In the genomic region with DNA sequence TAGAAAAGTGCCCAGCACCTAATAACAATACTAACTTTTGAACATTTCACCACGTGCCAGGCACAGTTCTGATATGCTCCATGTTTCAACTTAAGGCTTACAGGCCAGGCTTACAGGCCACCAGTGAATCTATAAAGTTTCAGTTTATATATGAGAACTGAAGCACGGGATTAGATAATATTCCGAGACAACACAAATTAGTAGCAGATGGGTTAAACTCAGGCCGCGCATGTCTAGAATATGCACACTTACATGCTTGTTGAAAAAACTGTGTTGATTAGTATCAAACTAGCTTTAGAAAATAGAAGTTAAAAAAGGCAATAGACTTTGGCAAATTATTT, we compare ENCODE assay signal across 8 cellular contexts.
A peak's percentile ranks its signal among the peaks of the same experiment; 100 is the strongest.
DNase-seq lines count a peak whose midpoint lies in the region; ATAC-seq, FAIRE-seq and TF ChIP-seq lines count a peak whose summit lies in the region.

No MANE protein-coding gene starts in this region.

- no peak for TF ChIP-seq CTCF in GM12878 (IDR thresholded peaks at IDR 0.05 in 2 of 3, conservative IDR thresholded peaks at IDR 0.05 in 1 of 3; ENCODE audit: control insufficient read depth in 2 of 3, extremely low read depth in 1 of 3, insufficient read depth in 1 of 3, low read depth in 3 of 3, low read length in 3 of 3)
- TF ChIP-seq CTCF in vagina (IDR thresholded peaks at IDR 0.05) = no peak

- H3K27ac Mint-ChIP-seq in stimulated activated naive CD8-positive, alpha-beta T cell treated with anti-CD3 and anti-CD28 coated beads, Interleukin-15, Interleukin-2, amounts not matched to agents 100 ng/mL and 50 ng/mL, for 24 hours = peak overlapping the region; percentile 74

- H3K9ac ChIP-seq in GM12878 (ENCODE audit: control insufficient read depth, insufficient read depth, low read length) (no peak overlapping the region), mesenchymal stem cell (ENCODE audit: low read length) (peak overlapping the region; percentile 85)

- H4K8ac ChIP-seq in mesenchymal stem cell (ENCODE audit: low read length) = no peak overlapping the region

- H3K14ac ChIP-seq in mesenchymal stem cell (ENCODE audit: low read length in 2 of 2) = no peak overlapping the region

- H3K27ac ChIP-seq in GM12878 (ENCODE audit: control insufficient read depth, insufficient read depth) = no peak overlapping the region
- no peak overlapping the region for H3K27ac ChIP-seq in mesenchymal stem cell (ENCODE audit: low read length, poor library complexity, severe bottlenecking)
- peak overlapping the region; percentile 72 for H3K27ac ChIP-seq in vagina

- intact Hi-C loops in GM12878 (cut with micrococcal nuclease; ENCODE audit: unreplicated experiment) (no loop called here), vagina (cut with DNase I) (no loop called here)

- no peak overlapping the region for H2AK5ac ChIP-seq in mesenchymal stem cell (ENCODE audit: low read length, severe bottlenecking)

- H3K9me3 Mint-ChIP-seq in stimulated activated naive CD8-positive, alpha-beta T cell treated with anti-CD3 and anti-CD28 coated beads, Interleukin-15, Interleukin-2, amounts not matched to agents 100 ng/mL and 50 ng/mL, for 24 hours = no peaks in the 10 kb centered on the region

- H3K4me3 ChIP-seq in GM12878 (peak overlapping the region; percentile 43), mesenchymal stem cell (ENCODE audit: insufficient read depth in 1 of 2, low read depth in 1 of 2, low read length in 2 of 2) (peak overlapping the region in 1 of 2 experiments; percentile 87), vagina (peak overlapping the region in 1 of 2 donors; percentile 84)

- H4K20me1 ChIP-seq in GM12878 (ENCODE audit: control insufficient read depth, insufficient read depth) = no peaks in the 10 kb centered on the region

- H2BK5ac ChIP-seq in mesenchymal stem cell (ENCODE audit: low read depth, low read length, poor library complexity, severe bottlenecking) = no peak overlapping the region

- TF ChIP-seq RAD21 in GM12878 (IDR thresholded peaks at IDR 0.05; ENCODE audit: insufficient read depth, low read depth, low read length) = no peak

- no TSS peak for BruUV-seq in GM12878 (replicated peaks; lab: Mats Ljungman, UMichigan)

- in situ Hi-C loops in GM12878 (cut with MboI) = no loop called here

- FAIRE-seq in GM12878 (lab: Jason Lieb, UNC) = no peak

- no peak overlapping the region for H2BK120ac ChIP-seq in mesenchymal stem cell (ENCODE audit: low read depth, low read length)

- H3K27me3 ChIP-seq in GM12878 (replicated peaks in 1 of 2; ENCODE audit: control insufficient read depth in 2 of 2, insufficient read depth in 2 of 2, low read length in 1 of 2) = no peaks in the 10 kb centered on the region
- no peaks in the 10 kb centered on the region for H3K27me3 ChIP-seq in mesenchymal stem cell (ENCODE audit: control insufficient read depth in 1 of 2, insufficient read depth in 1 of 2, low read length in 2 of 2)
- H3K27me3 ChIP-seq in vagina = no peaks in the 10 kb centered on the region

- POLR2A ChIA-PET in GM12878 (lab: Charles Lee) = no interaction called here

- TF ChIP-seq POLR2A in GM12878 (IDR thresholded peaks at IDR 0.05; ENCODE audit: low read depth, low read length) (no peak), vagina (IDR thresholded peaks at IDR 0.05) (no peak)

- H3K36me3 Mint-ChIP-seq in stimulated activated naive CD8-positive, alpha-beta T cell treated with anti-CD3 and anti-CD28 coated beads, Interleukin-15, Interleukin-2, amounts not matched to agents 100 ng/mL and 50 ng/mL, for 24 hours (ENCODE audit: low read depth) = peaks cover 8% of the 10 kb centered on the region

- H3K79me2 ChIP-seq in GM12878 (ENCODE audit: control insufficient read depth, insufficient read depth, low read length) = peaks cover 2% of the 10 kb centered on the region

- H3K4ac ChIP-seq in mesenchymal stem cell (ENCODE audit: low read depth in 1 of 2, low read length in 2 of 2) = peak overlapping the region in 1 of 2 experiments; percentile 26

- no peak overlapping the region for H4K91ac ChIP-seq in mesenchymal stem cell (ENCODE audit: low read length)

- 59% methylated on average over 5 of the region's 5 CpGs for WGBS in GM12878 (ENCODE audit: insufficient coverage, insufficient replicate concordance, low lambda C conversion rate, missing lambda C conversion rate)
- 92% methylated on average over 5 of the region's 5 CpGs for WGBS in mesenchymal stem cell

- TF ChIP-seq EP300 in GM12878 (IDR thresholded peaks at IDR 0.05; ENCODE audit: borderline replicate concordance in 1 of 2, control insufficient read depth in 1 of 2, low read depth in 2 of 2, low read length in 2 of 2) = no peak

- RAD21 ChIA-PET in GM12878 (lab: Charles Lee; ENCODE audit: unreplicated experiment) = no interaction called here

- SMC1A ChIA-PET in GM12878 (lab: Charles Lee; ENCODE audit: uncharacterized antibody, unreplicated experiment) = no interaction called here

- CTCF ChIA-PET in GM12878 (lab: Yijun Ruan, JAX) = no interaction called here

- no peak overlapping the region for H2BK12ac ChIP-seq in mesenchymal stem cell (ENCODE audit: low read length in 2 of 2)

- H3K4me2 ChIP-seq in GM12878 (ENCODE audit: control insufficient read depth, insufficient read depth) = peak overlapping the region; percentile 60
- no peak overlapping the region for H3K4me2 ChIP-seq in mesenchymal stem cell (ENCODE audit: low read length, poor library complexity, severe bottlenecking)

- peaks cover 16% of the 10 kb centered on the region for H3K4me1 Mint-ChIP-seq in stimulated activated naive CD8-positive, alpha-beta T cell treated with anti-CD3 and anti-CD28 coated beads, Interleukin-15, Interleukin-2, amounts not matched to agents 100 ng/mL and 50 ng/mL, for 24 hours (ENCODE audit: low read depth)

- H3K27me3 Mint-ChIP-seq in stimulated activated naive CD8-positive, alpha-beta T cell treated with anti-CD3 and anti-CD28 coated beads, Interleukin-15, Interleukin-2, amounts not matched to agents 100 ng/mL and 50 ng/mL, for 24 hours = no peaks in the 10 kb centered on the region

- H3K4me1 ChIP-seq in GM12878 (ENCODE audit: control insufficient read depth, insufficient read depth, low read length) (no peaks in the 10 kb centered on the region), mesenchymal stem cell (ENCODE audit: control insufficient read depth, insufficient read depth, low read depth, low read length) (no peaks in the 10 kb centered on the region), vagina (peaks cover 19% of the 10 kb centered on the region)

- H3K4me3 Mint-ChIP-seq in stimulated activated naive CD8-positive, alpha-beta T cell treated with anti-CD3 and anti-CD28 coated beads, Interleukin-15, Interleukin-2, amounts not matched to agents 100 ng/mL and 50 ng/mL, for 24 hours = peak overlapping the region; percentile 74

- H3K36me3 ChIP-seq in GM12878 (ENCODE audit: control insufficient read depth in 2 of 2, insufficient read depth in 2 of 2, low read length in 1 of 2) (no peaks in the 10 kb centered on the region), mesenchymal stem cell (ENCODE audit: control insufficient read depth in 1 of 2, insufficient read depth in 2 of 2, low read depth in 1 of 2, low read length in 2 of 2) (peaks cover 0 to 19% of the 10 kb centered on the region in 2 experiments), vagina (no peaks in the 10 kb centered on the region)

- H2AFZ ChIP-seq in GM12878 (ENCODE audit: control insufficient read depth, low read depth, low read length) = peak overlapping the region; percentile 4; the same call in 1 of the 2 replicates
- H2AFZ ChIP-seq in mesenchymal stem cell (ENCODE audit: low read depth, low read length) = no peak overlapping the region

- H3K9me3 ChIP-seq in GM12878 (replicated peaks; ENCODE audit: control insufficient read depth, insufficient read depth, low read length) = no peaks in the 10 kb centered on the region
- H3K9me3 ChIP-seq in mesenchymal stem cell (ENCODE audit: control insufficient read depth, low read length) = no peaks in the 10 kb centered on the region
- no peaks in the 10 kb centered on the region for H3K9me3 ChIP-seq in vagina

- H3K23ac ChIP-seq in mesenchymal stem cell (ENCODE audit: low read length in 2 of 2) = no peak overlapping the region

- H2BK15ac ChIP-seq in mesenchymal stem cell (ENCODE audit: low read depth, poor library complexity, severe bottlenecking) = no peak overlapping the region

- H3K18ac ChIP-seq in mesenchymal stem cell (ENCODE audit: low read depth in 1 of 2, low read length in 2 of 2) = no peak overlapping the region

- ATAC-seq in stimulated activated naive CD8-positive, alpha-beta T cell treated with anti-CD3 and anti-CD28 coated beads, Interleukin-15, Interleukin-2, amounts not matched to agents 100 U/mL and 50 U/mL, for 24 hours = no peak
- no peak for ATAC-seq in GM12878
- no peak for ATAC-seq in HG03342 (IDR thresholded peaks at IDR 0.05; ENCODE audit: unreplicated experiment)

- no peak for DNase-seq in stimulated activated naive CD8-positive, alpha-beta T cell treated with anti-CD3 and anti-CD28 coated beads, Interleukin-15, Interleukin-2, amounts not matched to agents 100 U/mL and 50 U/mL, for 24 hours
- DNase-seq in GM12878 (ENCODE audit: low read depth, low spot score) = no peak
- no peak for DNase-seq in mesenchymal stem cell
- DNase-seq in vagina (ENCODE audit: extremely low spot score in 2 of 2) = no peak
- DNase-seq in stimulated activated CD4-positive, alpha-beta T cell treated with anti-CD3 and anti-CD28 coated beads, Interleukin-12 subunit alpha, Interleukin-12 subunit beta, amount 100 ng/mL, for 4 hours = no peak
- DNase-seq in NCI-H2029 treated with DMSO at 0.1 percent for 48 hours (lab: John Stamatoyannopoulos, UW) = no peak

- H3K79me1 ChIP-seq in mesenchymal stem cell (replicated peaks; ENCODE audit: low read length, poor library complexity, severe bottlenecking) = no peaks in the 10 kb centered on the region

TF ChIP-seq in GM12878, 131 proteins besides CTCF, POLR2A, EP300 and RAD21:
- no peak for TF ChIP-seq CBX3 (IDR thresholded peaks at IDR 0.05; ENCODE audit: borderline replicate concordance, low read depth)
- TF ChIP-seq GATAD2B (conservative IDR thresholded peaks at IDR 0.05; ENCODE audit: low read depth) = no peak
- no peak for TF ChIP-seq EZH2 (IDR thresholded peaks at IDR 0.05; ENCODE audit: borderline replicate concordance, control insufficient read depth, low read depth, low read length)
- TF ChIP-seq TCF12 (IDR thresholded peaks at IDR 0.05; ENCODE audit: low read depth, low read length) = no peak
- TF ChIP-seq SMARCA5 (IDR thresholded peaks at IDR 0.05) = no peak
- TF ChIP-seq ZNF622 (IDR thresholded peaks at IDR 0.05) = no peak
- TF ChIP-seq ZNF24 (IDR thresholded peaks at IDR 0.05) = no peak
- no peak for TF ChIP-seq SUZ12 (IDR thresholded peaks at IDR 0.05; ENCODE audit: unreplicated experiment)
